Comparison of ENCODE assay signal across 11 cellular contexts in genomic region chrX:23732704-23733103, GRCh38. TPM values are rescaled to one million over a fixed set of nuclear protein-coding genes. Genes with fewer than 3 reads are reported as not detected.
DNase-seq lines count a peak whose midpoint lies in the region; ATAC-seq and TF ChIP-seq lines count a peak whose summit lies in the region.
"Had no signal": no experiment of that assay in that cellular context is flagged by ENCODE, and none has a peak within 500 bp of the region (broad histone marks: within the 10 kb centered on the region; RNA-seq: fewer than 3 reads in every experiment).

No MANE protein-coding gene starts in this region.

- no peak overlapping the region for H3K14ac ChIP-seq in H9 (ENCODE audit: insufficient read depth, low read length)

- no peak overlapping the region for H3K56ac ChIP-seq in H9 (ENCODE audit: insufficient read length, low read depth, low read length)

- no peak for TF ChIP-seq CTCF in H9 (conservative IDR thresholded peaks at IDR 0.05)

- H2BK5ac ChIP-seq in H9 (ENCODE audit: insufficient read length, low read length), result no peak overlapping the region

- no peak overlapping the region for H4K5ac ChIP-seq in H9 (ENCODE audit: insufficient read length, low read depth, low read length)

- no peaks in the 10 kb centered on the region for H3K4me1 ChIP-seq in H9 (ENCODE audit: insufficient read depth, low read length)

- no peak overlapping the region for H3K9ac ChIP-seq in H9 (ENCODE audit: extremely low read depth, insufficient read length, low read length)

- H2BK12ac ChIP-seq in H9 (ENCODE audit: insufficient read length, low read depth, low read length), result no peak overlapping the region

- H3K4ac ChIP-seq in H9 (ENCODE audit: low read depth, low read length), result no peak overlapping the region

- no peak overlapping the region for H2BK120ac ChIP-seq in H9 (ENCODE audit: low read depth, low read length, poor library complexity, severe bottlenecking)

- peaks cover 4% of the 10 kb centered on the region; the same call in 1 of the 2 replicates for H3K79me2 ChIP-seq in H9 (ENCODE audit: insufficient read depth, low read length)

- no peak overlapping the region for H2BK15ac ChIP-seq in H9 (ENCODE audit: low read depth, low read length)

- no peak overlapping the region for H2BK20ac ChIP-seq in H9 (ENCODE audit: low read depth, low read length, poor library complexity, severe bottlenecking)

- H3T11ph ChIP-seq in H9 (ENCODE audit: low read length), result no peak overlapping the region

- H3K9me3 ChIP-seq in H9 (ENCODE audit: control insufficient read depth, low read depth, low read length), result no peaks in the 10 kb centered on the region

- WGBS in H9 (ENCODE audit: extremely low coverage, insufficient read length, low lambda C conversion rate), result no CpG with 5 or more reads among the region's 5 CpGs

- no peak overlapping the region for H4K91ac ChIP-seq in H9 (ENCODE audit: insufficient read length, low read depth, low read length)

- peak; percentile 15 for DNase-seq in medulla oblongata (ENCODE audit: extremely low spot score)
- DNase-seq in H9, result no peak
- no peak for DNase-seq in stimulated activated naive CD4-positive, alpha-beta T cell (lab: John Stamatoyannopoulos, UW)
- DNase-seq in NCI-H69 (lab: John Stamatoyannopoulos, UW), result no peak
- DNase-seq: activated CD8-positive, alpha-beta memory T cell treated with anti-CD3 and anti-CD28 coated beads, Interleukin-2, amount 50 U/mL, for 4 hours; mammary epithelial cell; NCI-H774; stimulated activated CD4-positive, alpha-beta T cell treated with anti-CD3 and anti-CD28 coated beads, Interleukin-1b, Interleukin-23, amount 100 ng/mL, for 48 hours had no signal

- H3K27ac ChIP-seq in H9 (ENCODE audit: insufficient read length, low read depth, low read length), result no peak overlapping the region

- no peak overlapping the region for H3K18ac ChIP-seq in H9 (ENCODE audit: insufficient read length, low read depth, low read length)

- H3K4me1 Mint-ChIP-seq in H9, result peaks cover 11 to 12% of the 10 kb centered on the region in 2 experiments

- ATAC-seq in GM18870 (IDR thresholded peaks at IDR 0.05; ENCODE audit: unreplicated experiment), result peak; percentile 90
- ATAC-seq in GM21619 (IDR thresholded peaks at IDR 0.05; ENCODE audit: unreplicated experiment), result peak; percentile 89
- peak; percentile 72 for ATAC-seq in HG03460 (IDR thresholded peaks at IDR 0.05; ENCODE audit: unreplicated experiment)

- H3K27me3 Mint-ChIP-seq in H9 (ENCODE audit: low read depth), result no peaks in the 10 kb centered on the region

- H4K20me1 ChIP-seq in H9 (ENCODE audit: control insufficient read depth, insufficient read depth, insufficient read length), result no peaks in the 10 kb centered on the region

- no peak overlapping the region for H3K23ac ChIP-seq in H9 (ENCODE audit: insufficient read length, low read depth, low read length)

- H2AFZ ChIP-seq in H9 (ENCODE audit: low read length), result no peak overlapping the region

- H2AK5ac ChIP-seq in H9 (ENCODE audit: insufficient read length, low read length), result no peak overlapping the region

- H3K4me3 Mint-ChIP-seq in H9, result no peak overlapping the region

- peaks cover 2 to 47% (median 33%) of the 10 kb centered on the region in 3 experiments; a peak in 5 of 7 replicates for H3K36me3 Mint-ChIP-seq in H9 (ENCODE audit: insufficient read depth in 1 of 3, low read depth in 3 of 3)

- no peaks in the 10 kb centered on the region for H3K79me1 ChIP-seq in H9 (ENCODE audit: insufficient read depth, low read depth, low read length, poor library complexity, severe bottlenecking)

- H3K27ac Mint-ChIP-seq in H9, result peak overlapping the region in 1 of 3 experiments; percentile 49; a peak in 2 of 7 replicates

- H3K9me3 Mint-ChIP-seq in H9, result no peaks in the 10 kb centered on the region

- H3K4me2 ChIP-seq in H9 (ENCODE audit: insufficient read depth, insufficient read length, low read length), result no peak overlapping the region

- H3K23me2 ChIP-seq in H9 (ENCODE audit: insufficient read length, low read depth, low read length, poor library complexity, severe bottlenecking), result no peaks in the 10 kb centered on the region

- no peak overlapping the region for H4K8ac ChIP-seq in H9 (replicated peaks; ENCODE audit: insufficient read length, low read depth, low read length)

- H3K27me3 ChIP-seq in H9 (ENCODE audit: insufficient read depth, low read length), result no peaks in the 10 kb centered on the region

RNA-seq across cellular contexts. Expression of gene ACOT9, which starts 10.4 kb away (rescaled TPM):
- total RNA-seq in H9 (2021), result 72.3 and 73.4 TPM in 2 replicates

RNA-seq across cellular contexts. Expression of gene SAT1, which starts 50.3 kb away (rescaled TPM):
- 55.2 and 62.2 TPM in 2 replicates for total RNA-seq in H9 (2021)
